In the genomic region with DNA sequence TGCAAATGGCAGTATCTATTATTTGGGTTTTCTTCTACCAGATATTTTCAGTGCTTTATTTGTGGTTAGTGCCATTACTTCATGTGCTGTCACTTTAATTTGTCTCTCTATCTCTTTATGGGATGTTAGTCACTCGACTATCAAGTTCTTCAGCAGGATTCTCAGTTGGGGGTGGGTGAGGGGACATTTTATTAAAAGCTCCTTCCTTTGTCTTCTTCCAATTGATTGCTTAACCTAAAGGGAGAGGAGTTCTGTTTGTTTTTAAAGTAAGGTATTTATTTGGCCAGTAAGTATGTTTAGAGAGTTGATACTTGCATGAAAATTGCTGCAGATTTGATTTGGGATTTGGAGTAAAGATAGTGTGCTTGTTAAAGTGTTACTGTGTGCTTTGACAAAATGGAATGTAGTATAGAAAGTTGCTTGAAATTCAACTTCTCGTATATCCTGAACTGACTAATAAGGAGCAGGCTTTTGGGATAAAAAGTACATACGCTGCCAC, we compare ENCODE assay signal across 1 cellular context.
TF ChIP-seq lines count a peak whose summit lies in the region.

No MANE protein-coding gene starts in this region.

TF ChIP-seq in GM23338, 12 proteins besides CTCF, POLR2A, EP300 and RAD21 (continued from another document):
- TF ChIP-seq, protein P1, sequence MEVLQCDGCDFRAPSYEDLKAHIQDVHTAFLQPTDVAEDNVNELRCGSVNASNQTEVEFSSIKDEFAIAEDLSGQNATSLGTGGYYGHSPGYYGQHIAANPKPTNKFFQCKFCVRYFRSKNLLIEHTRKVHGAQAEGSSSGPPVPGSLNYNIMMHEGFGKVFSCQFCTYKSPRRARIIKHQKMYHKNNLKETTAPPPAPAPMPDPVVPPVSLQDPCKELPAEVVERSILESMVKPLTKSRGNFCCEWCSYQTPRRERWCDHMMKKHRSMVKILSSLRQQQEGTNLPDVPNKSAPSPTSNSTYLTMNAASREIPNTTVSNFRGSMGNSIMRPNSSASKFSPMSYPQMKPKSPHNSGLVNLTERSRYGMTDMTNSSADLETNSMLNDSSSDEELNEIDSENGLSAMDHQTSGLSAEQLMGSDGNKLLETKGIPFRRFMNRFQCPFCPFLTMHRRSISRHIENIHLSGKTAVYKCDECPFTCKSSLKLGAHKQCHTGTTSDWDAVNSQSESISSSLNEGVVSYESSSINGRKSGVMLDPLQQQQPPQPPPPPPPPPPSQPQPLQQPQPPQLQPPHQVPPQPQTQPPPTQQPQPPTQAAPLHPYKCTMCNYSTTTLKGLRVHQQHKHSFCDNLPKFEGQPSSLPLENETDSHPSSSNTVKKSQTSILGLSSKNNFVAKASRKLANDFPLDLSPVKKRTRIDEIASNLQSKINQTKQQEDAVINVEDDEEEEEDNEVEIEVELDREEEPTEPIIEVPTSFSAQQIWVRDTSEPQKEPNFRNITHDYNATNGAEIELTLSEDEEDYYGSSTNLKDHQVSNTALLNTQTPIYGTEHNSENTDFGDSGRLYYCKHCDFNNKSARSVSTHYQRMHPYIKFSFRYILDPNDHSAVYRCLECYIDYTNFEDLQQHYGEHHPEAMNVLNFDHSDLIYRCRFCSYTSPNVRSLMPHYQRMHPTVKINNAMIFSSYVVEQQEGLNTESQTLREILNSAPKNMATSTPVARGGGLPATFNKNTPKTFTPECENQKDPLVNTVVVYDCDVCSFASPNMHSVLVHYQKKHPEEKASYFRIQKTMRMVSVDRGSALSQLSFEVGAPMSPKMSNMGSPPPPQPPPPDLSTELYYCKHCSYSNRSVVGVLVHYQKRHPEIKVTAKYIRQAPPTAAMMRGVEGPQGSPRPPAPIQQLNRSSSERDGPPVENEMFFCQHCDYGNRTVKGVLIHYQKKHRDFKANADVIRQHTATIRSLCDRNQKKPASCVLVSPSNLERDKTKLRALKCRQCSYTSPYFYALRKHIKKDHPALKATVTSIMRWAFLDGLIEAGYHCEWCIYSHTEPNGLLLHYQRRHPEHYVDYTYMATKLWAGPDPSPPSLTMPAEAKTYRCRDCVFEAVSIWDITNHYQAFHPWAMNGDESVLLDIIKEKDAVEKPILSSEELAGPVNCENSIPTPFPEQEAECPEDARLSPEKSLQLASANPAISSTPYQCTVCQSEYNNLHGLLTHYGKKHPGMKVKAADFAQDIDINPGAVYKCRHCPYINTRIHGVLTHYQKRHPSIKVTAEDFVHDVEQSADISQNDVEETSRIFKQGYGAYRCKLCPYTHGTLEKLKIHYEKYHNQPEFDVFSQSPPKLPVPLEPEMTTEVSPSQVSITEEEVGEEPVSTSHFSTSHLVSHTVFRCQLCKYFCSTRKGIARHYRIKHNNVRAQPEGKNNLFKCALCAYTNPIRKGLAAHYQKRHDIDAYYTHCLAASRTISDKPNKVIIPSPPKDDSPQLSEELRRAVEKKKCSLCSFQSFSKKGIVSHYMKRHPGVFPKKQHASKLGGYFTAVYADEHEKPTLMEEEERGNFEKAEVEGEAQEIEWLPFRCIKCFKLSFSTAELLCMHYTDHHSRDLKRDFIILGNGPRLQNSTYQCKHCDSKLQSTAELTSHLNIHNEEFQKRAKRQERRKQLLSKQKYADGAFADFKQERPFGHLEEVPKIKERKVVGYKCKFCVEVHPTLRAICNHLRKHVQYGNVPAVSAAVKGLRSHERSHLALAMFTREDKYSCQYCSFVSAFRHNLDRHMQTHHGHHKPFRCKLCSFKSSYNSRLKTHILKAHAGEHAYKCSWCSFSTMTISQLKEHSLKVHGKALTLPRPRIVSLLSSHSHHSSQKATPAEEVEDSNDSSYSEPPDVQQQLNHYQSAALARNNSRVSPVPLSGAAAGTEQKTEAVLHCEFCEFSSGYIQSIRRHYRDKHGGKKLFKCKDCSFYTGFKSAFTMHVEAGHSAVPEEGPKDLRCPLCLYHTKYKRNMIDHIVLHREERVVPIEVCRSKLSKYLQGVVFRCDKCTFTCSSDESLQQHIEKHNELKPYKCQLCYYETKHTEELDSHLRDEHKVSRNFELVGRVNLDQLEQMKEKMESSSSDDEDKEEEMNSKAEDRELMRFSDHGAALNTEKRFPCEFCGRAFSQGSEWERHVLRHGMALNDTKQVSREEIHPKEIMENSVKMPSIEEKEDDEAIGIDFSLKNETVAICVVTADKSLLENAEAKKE (CRISPR knock-in tag; IDR thresholded peaks at IDR 0.05): no peak
